22 cellular contexts compared by ENCODE assay signal in the genomic region with DNA sequence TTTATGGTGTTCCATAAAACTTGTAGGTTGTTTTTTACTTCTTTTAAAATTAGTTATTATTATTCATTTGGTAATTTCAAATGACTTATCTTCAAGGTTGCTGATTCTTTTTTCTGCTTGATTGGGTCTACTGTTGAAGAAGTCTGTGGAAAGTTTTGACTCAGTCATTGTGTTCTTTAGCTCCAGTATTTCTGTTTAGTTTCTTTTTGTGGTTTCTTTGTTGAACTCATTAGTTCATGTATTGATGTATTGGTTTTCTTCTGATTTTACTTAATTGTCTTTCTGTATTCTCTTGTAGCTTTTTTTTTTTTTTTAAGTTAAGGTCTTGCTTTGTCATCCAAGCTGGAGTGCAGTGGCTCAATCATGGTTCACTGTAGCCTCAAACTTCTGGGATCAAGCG.
"Had no signal": no experiment of that assay in that cellular context is flagged by ENCODE, and none has a peak within 500 bp of the region (broad histone marks: within the 10 kb centered on the region; RNA-seq: fewer than 3 reads in every experiment).

No MANE protein-coding gene starts in this region.

- H3K36me3 Mint-ChIP-seq: T-cell had no signal

- ATAC-seq: HepG2, T-cell had no signal

- H3K9ac ChIP-seq: KMS-11, SK-N-SH had no signal

- H3K4me3 Mint-ChIP-seq: T-cell had no signal

- H3K4me1 Mint-ChIP-seq: T-cell had no signal

- H3K4me2 ChIP-seq: KMS-11, SK-N-SH had no signal

- H3K27me3 Mint-ChIP-seq: T-cell had no signal

- H3K4me3 ChIP-seq: SJSA1 had no signal

- H3K9me3 ChIP-seq: SJSA1, SK-N-SH had no signal

- H3K4me1 ChIP-seq: SJSA1 had no signal

- H3K27ac Mint-ChIP-seq: T-cell had no signal

- FAIRE-seq: HepG2, RCC 7860 had no signal

- DNase-seq: IMR-90, Kasumi-1, MM.1S, NCI-H1092 treated with DMSO at 0.1 percent for 48 hours, NCI-H1436, NCI-H187, NCI-H2029 treated with DMSO at 0.1 percent for 48 hours, NCI-H2171 treated with DMSO at 0.1 percent for 48 hours, NCI-H345, NCI-H524, NCI-H526 treated with DMSO at 0.1 percent for 48 hours, NCI-H774, Right ventricle myocardium superior, RPMI8226, SIG-M5, SK-N-SH, SW 1271, T-cell had no signal

- H3K27ac ChIP-seq: KMS-11, SJSA1 had no signal

- H3K27me3 ChIP-seq: SJSA1 had no signal

- H3K36me3 ChIP-seq: SJSA1 had no signal
